12 cellular contexts compared by ENCODE assay signal in the genomic region with DNA sequence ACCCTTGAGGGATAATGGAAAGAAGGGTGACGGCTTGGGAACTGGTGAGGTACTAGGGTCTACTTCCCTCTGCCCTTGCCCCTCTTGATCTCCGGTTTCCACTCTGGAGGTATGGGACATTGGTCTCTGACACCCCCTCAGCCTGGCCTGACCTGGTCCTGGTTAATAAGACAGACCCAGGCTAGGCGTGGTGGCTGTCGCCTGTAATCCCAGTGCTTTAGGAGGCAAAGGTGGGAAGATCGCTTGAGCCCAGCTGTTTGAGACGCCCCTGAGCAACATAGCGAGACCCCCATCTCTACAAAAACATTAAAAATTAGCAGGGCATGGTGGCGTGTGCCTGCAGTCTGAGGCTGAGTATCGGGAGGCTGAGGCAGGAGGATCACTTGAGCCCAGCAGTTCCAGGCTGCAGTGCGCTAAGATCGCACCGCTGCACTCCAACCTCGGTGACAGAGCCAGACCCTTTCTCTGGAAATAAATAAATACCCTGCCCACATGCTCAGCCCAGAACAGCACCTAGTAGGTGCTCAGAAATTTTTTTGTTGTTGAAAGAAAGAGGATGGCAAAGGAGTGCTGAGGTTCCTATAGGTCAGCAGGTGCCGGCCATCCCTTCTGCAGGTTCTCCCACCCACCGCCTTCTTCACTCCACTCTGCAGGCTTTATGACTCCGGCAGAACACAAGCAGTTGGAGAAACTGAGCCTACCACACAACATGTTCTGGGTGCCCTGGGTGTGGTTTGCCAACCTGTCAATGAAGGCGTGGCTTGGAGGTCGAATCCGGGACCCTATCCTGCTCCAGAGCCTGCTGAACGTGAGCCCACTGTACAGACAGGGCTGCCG. TPM values are rescaled to one million over a fixed set of nuclear protein-coding genes. Genes with fewer than 3 reads are reported as not detected.
DNase-seq lines count a peak whose midpoint lies in the region; ATAC-seq and TF ChIP-seq lines count a peak whose summit lies in the region.
"Had no signal": no experiment of that assay in that cellular context is flagged by ENCODE, and none has a peak within 500 bp of the region (broad histone marks: within the 10 kb centered on the region; RNA-seq: fewer than 3 reads in every experiment).

No MANE protein-coding gene starts in this region.

- 94% methylated on average over 20 to 21 of the region's 21 CpGs for WGBS in upper lobe of left lung, 2 donors

- H3K9ac ChIP-seq in duodenal mucosa (ENCODE audit: low read depth in 1 of 2, low read length in 2 of 2), result peak overlapping the region in 1 of 2 donors; percentile 43
- H3K9ac ChIP-seq: BLaER1 had no signal

- H3K36me3 ChIP-seq in left ventricle myocardium inferior (no peaks in the 10 kb centered on the region), duodenal mucosa (ENCODE audit: control insufficient read depth in 1 of 2, insufficient read depth in 2 of 2, low read length in 2 of 2) (peaks cover 0 to 8% of the 10 kb centered on the region in 2 donors), upper lobe of left lung (peaks cover 0 to 9% (median 0%) of the 10 kb centered on the region in 4 donors)
- H3K36me3 ChIP-seq: BLaER1 had no signal

- H3K9me3 ChIP-seq in left ventricle myocardium inferior (replicated peaks), result no peaks in the 10 kb centered on the region
- no peaks in the 10 kb centered on the region for H3K9me3 ChIP-seq in duodenal mucosa (ENCODE audit: control insufficient read depth in 1 of 2, low read length in 2 of 2)
- no peaks in the 10 kb centered on the region for H3K9me3 ChIP-seq in upper lobe of left lung
- H3K9me3 ChIP-seq: BLaER1 had no signal

- DNase-seq in left ventricle myocardium inferior (no peak), Right ventricle myocardium inferior (ENCODE audit: missing footprints) (no peak), upper lobe of left lung (no peak), GOT3 (lab: John Stamatoyannopoulos, UW) (no peak), type B pancreatic cell (ENCODE audit: extremely low spot score, unreplicated experiment) (no peak)
- no peak for DNase-seq in stimulated activated CD4-positive, alpha-beta T cell treated with anti-CD3 and anti-CD28 coated beads, Interleukin-2, amount 100 ng/mL, for 24 hours
- DNase-seq: activated CD4-positive, alpha-beta T cell treated with anti-CD3 and anti-CD28 coated beads for 4 hours; NCI-H774 had no signal

- ATAC-seq in Right ventricle myocardium inferior, result no peak
- ATAC-seq in upper lobe of left lung (ENCODE audit: low FRiP score in 2 of 2), result no peak
- ATAC-seq: HCT116 had no signal

- H3K27me3 Mint-ChIP-seq in nephron (ENCODE audit: low read depth), result peaks cover 12% of the 10 kb centered on the region
- H3K27me3 Mint-ChIP-seq in type B pancreatic cell, result peaks cover 24% of the 10 kb centered on the region

- H3K27me3 ChIP-seq in left ventricle myocardium inferior (ENCODE audit: low read depth) (peaks cover 6% of the 10 kb centered on the region), duodenal mucosa (ENCODE audit: control insufficient read depth in 1 of 2, insufficient read depth in 2 of 2, low read length in 2 of 2) (peaks cover 0 to 5% of the 10 kb centered on the region in 2 donors), upper lobe of left lung (peaks cover 0 to 8% (median 2%) of the 10 kb centered on the region in 4 donors)

- H3K36me3 Mint-ChIP-seq in nephron (ENCODE audit: low read depth) (peaks cover 19% of the 10 kb centered on the region), type B pancreatic cell (no peaks in the 10 kb centered on the region)

- intact Hi-C loops in left ventricle myocardium inferior (cut with micrococcal nuclease) (no loop called here), Right ventricle myocardium inferior (cut with DNase I) (loop anchor here (10.0 kb wide), 1 partner anchor 98 kb away; no protein-coding TSS in a partner anchor)

- peak overlapping the region; percentile 84 for H3K27ac ChIP-seq in left ventricle myocardium inferior (replicated peaks)
- H3K27ac ChIP-seq in duodenal mucosa (ENCODE audit: low read depth, low read length), result no peak overlapping the region
- peak overlapping the region; percentile 84 to 95 (median 92) for H3K27ac ChIP-seq in upper lobe of left lung
- H3K27ac ChIP-seq: BLaER1 had no signal

- H3K4me3 ChIP-seq in left ventricle myocardium inferior, result peak overlapping the region; percentile 63
- peak overlapping the region; percentile 29 to 53 for H3K4me3 ChIP-seq in duodenal mucosa (ENCODE audit: low read depth in 1 of 2, low read length in 2 of 2)
- H3K4me3 ChIP-seq in upper lobe of left lung, result peak overlapping the region in 3 of 4 donors; percentile 45 to 50 (median 49)
- H3K4me3 ChIP-seq: BLaER1 had no signal

- H3K9me3 Mint-ChIP-seq in nephron, result no peaks in the 10 kb centered on the region
- H3K9me3 Mint-ChIP-seq in type B pancreatic cell, result no peaks in the 10 kb centered on the region

- H3K4me3 Mint-ChIP-seq in nephron (peak overlapping the region; percentile 57 to 73 (median 63)), type B pancreatic cell (no peak overlapping the region)

- H3K27ac Mint-ChIP-seq in nephron (peak overlapping the region in 2 of 3 experiments; percentile 44 to 47), type B pancreatic cell (no peak overlapping the region)

- TF ChIP-seq EP300 in upper lobe of left lung (IDR thresholded peaks at IDR 0.05), result no peak

- H3K4me1 ChIP-seq in left ventricle myocardium inferior, result peaks cover 27% of the 10 kb centered on the region
- peaks cover 22 to 26% of the 10 kb centered on the region in 2 donors for H3K4me1 ChIP-seq in duodenal mucosa (ENCODE audit: control insufficient read depth in 1 of 2, insufficient read depth in 2 of 2, low read length in 2 of 2)
- H3K4me1 ChIP-seq in upper lobe of left lung, result peaks cover 16 to 25% (median 19%) of the 10 kb centered on the region in 4 donors
- H3K4me1 ChIP-seq: BLaER1 had no signal

- TF ChIP-seq POLR2A in upper lobe of left lung (IDR thresholded peaks at IDR 0.05), result no peak

- H3K4me1 Mint-ChIP-seq in nephron (no peaks in the 10 kb centered on the region), type B pancreatic cell (ENCODE audit: unreplicated experiment) (no peaks in the 10 kb centered on the region)

- TF ChIP-seq CTCF in left ventricle myocardium inferior (IDR thresholded peaks at IDR 0.05; ENCODE audit: borderline replicate concordance) (no peak), nephron (IDR thresholded peaks at IDR 0.05; ENCODE audit: unreplicated experiment in 3 of 3) (no peak), upper lobe of left lung (IDR thresholded peaks at IDR 0.05) (no peak), type B pancreatic cell (conservative IDR thresholded peaks at IDR 0.05) (no peak)

RNA-seq across cellular contexts. Expression of gene BEST1, which starts 6.3 kb away (rescaled TPM):
- total RNA-seq in left ventricle myocardium inferior (0.58 TPM), Right ventricle myocardium inferior (1.9 TPM), upper lobe of left lung (10 to 100 TPM in 3 of 6 donors, 1 to 10 TPM in 3; 6.5 to 18.9 (median 10.4) TPM), type B pancreatic cell (ENCODE audit: low replicate concordance) (0.14 and 0.31 TPM in 2 replicates)

RNA-seq across cellular contexts. Expression of gene FTH1, which starts 11.0 kb away (rescaled TPM):
- total RNA-seq in left ventricle myocardium inferior, result 2,346 TPM
- 2,493 TPM for total RNA-seq in Right ventricle myocardium inferior
- 1,000 to 10,000 TPM; 2,996 to 4,693 (median 4,496) TPM for total RNA-seq in upper lobe of left lung
- total RNA-seq in type B pancreatic cell (ENCODE audit: low replicate concordance), result 1,346 and 2,108 TPM in 2 replicates

RNA-seq across cellular contexts. Expression of gene RAB3IL1, which starts 39.0 kb away (rescaled TPM):
- total RNA-seq in left ventricle myocardium inferior (9.5 TPM), Right ventricle myocardium inferior (14.0 TPM), upper lobe of left lung (10 to 100 TPM in 3 of 6 donors, 1 to 10 TPM in 3; 4.4 to 20.7 (median 10.0) TPM), type B pancreatic cell (ENCODE audit: low replicate concordance) (2.1 and 16.6 TPM in 2 replicates)
